ENCODE assay signal across 24 cellular contexts in genomic region chr1:223046011-223046410, GRCh38.
"Had no signal": no experiment of that assay in that cellular context is flagged by ENCODE, and none has a peak within 500 bp of the region (broad histone marks: within the 10 kb centered on the region; RNA-seq: fewer than 3 reads in every experiment).

No MANE protein-coding gene starts in this region.

- H3K9me2 ChIP-seq: SK-N-SH had no signal

- H3K9ac ChIP-seq: SK-N-SH had no signal

- H3K36me3 ChIP-seq: MG63 had no signal

- H3K9me3 ChIP-seq: SK-N-SH had no signal

- H3K4me2 ChIP-seq: SK-N-SH had no signal

- DNase-seq: KBM-7; MG63; NCI-H1092; NCI-H1105 treated with DMSO at 0.1 percent for 48 hours; NCI-H1417 treated with DMSO at 0.1 percent for 48 hours; NCI-H146; NCI-H1694 treated with DMSO at 0.1 percent for 48 hours; NCI-H1930; NCI-H2081; NCI-H2107; NCI-H226; NCI-H446; NCI-H510A; NCI-H524 treated with DMSO at 0.1 percent for 48 hours; NCI-H69; NCI-H774; NK-92 treated with Interleukin-12 subunit alpha and Interleukin-12 subunit beta, amount 100 ng/mL, for 24 hours; PC-3; SHP77; SK-N-SH had no signal

- FAIRE-seq: HTR-8/SVneo had no signal

- H3K27ac ChIP-seq: HL-60, RWPE1 had no signal

- H3K27me3 ChIP-seq: MG63 had no signal

- ATAC-seq: Panc1, PC-3 had no signal

- H3K4me3 ChIP-seq: MG63 had no signal
